8 cellular contexts compared by ENCODE assay signal in the genomic region with DNA sequence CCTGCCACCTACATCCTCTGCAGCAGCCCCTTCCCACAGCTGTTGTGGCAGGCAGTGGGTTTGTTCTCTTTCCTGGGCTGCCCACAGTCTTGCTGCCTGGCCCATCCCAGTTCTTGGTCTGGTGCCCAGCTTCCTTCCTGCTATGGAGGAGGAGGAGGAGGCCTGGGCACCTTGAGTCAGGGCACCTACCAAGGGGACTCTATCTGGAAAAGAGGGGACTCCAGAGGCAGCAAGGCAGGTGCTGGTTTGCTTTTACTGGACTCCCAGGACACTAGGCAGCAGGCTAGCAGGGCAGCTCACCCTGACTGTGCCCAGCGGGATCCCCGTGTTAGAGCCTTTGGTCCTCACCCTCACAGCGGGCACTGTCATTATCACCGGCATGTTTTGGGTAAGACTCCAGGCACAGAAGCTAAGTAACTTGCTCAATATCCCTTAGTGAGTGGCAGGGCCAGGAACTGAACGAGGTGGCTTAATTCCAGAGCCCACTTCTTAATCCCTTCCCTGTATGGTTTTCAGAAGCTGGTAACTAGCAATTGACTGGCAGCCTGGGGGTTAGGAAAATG.
DNase-seq lines count a peak whose midpoint lies in the region; ATAC-seq and TF ChIP-seq lines count a peak whose summit lies in the region.

No MANE protein-coding gene starts in this region.

- TF ChIP-seq CTCF in thyroid gland (IDR thresholded peaks at IDR 0.05): no peak

- H3K27me3 ChIP-seq in layer of hippocampus (ENCODE audit: control insufficient read depth, insufficient read depth, low read length) (no peaks in the 10 kb centered on the region), thyroid gland (no peaks in the 10 kb centered on the region)

- peak overlapping the region; percentile 72 for H3K4me3 Mint-ChIP-seq in activated CD8-positive, alpha-beta memory T cell treated with anti-CD3 and anti-CD28 coated beads, Interleukin-2, amount 10 ng/mL, durations not matched to agents 7 days and 5 days
- peak overlapping the region; percentile 79 for H3K4me3 Mint-ChIP-seq in activated naive CD8-positive, alpha-beta T cell treated with anti-CD3 and anti-CD28 coated beads, Interleukin-2, amount 10 ng/mL, durations not matched to agents 7 days and 5 days

- H3K4me3 ChIP-seq in thyroid gland (replicated peaks in 1 of 3): no peak overlapping the region

- H3K36me3 ChIP-seq in thyroid gland: no peaks in the 10 kb centered on the region

- WGBS in thyroid gland, 2 donors: 40 to 72% methylated on average over 1 to 5 of the region's 5 CpGs

- TF ChIP-seq POLR2A in thyroid gland (IDR thresholded peaks at IDR 0.05): no peak

- no peaks in the 10 kb centered on the region for H3K9me3 Mint-ChIP-seq in activated CD8-positive, alpha-beta memory T cell treated with anti-CD3 and anti-CD28 coated beads, Interleukin-2, amount 10 ng/mL, durations not matched to agents 7 days and 5 days (ENCODE audit: low read depth)
- H3K9me3 Mint-ChIP-seq in activated naive CD8-positive, alpha-beta T cell treated with anti-CD3 and anti-CD28 coated beads, Interleukin-2, amount 10 ng/mL, durations not matched to agents 7 days and 5 days: no peaks in the 10 kb centered on the region

- no peaks in the 10 kb centered on the region for H3K27me3 Mint-ChIP-seq in activated CD8-positive, alpha-beta memory T cell treated with anti-CD3 and anti-CD28 coated beads, Interleukin-2, amount 10 ng/mL, durations not matched to agents 7 days and 5 days
- no peaks in the 10 kb centered on the region for H3K27me3 Mint-ChIP-seq in activated naive CD8-positive, alpha-beta T cell treated with anti-CD3 and anti-CD28 coated beads, Interleukin-2, amount 10 ng/mL, durations not matched to agents 7 days and 5 days

- intact Hi-C loops in thyroid gland (cut with DNase I): loop anchor here (5.0 kb wide), 1 partner anchor 43 kb away; no protein-coding TSS in a partner anchor

- peak overlapping the region; percentile 100 for H3K27ac Mint-ChIP-seq in activated CD8-positive, alpha-beta memory T cell treated with anti-CD3 and anti-CD28 coated beads, Interleukin-2, amount 10 ng/mL, durations not matched to agents 7 days and 5 days
- H3K27ac Mint-ChIP-seq in activated naive CD8-positive, alpha-beta T cell treated with anti-CD3 and anti-CD28 coated beads, Interleukin-2, amount 10 ng/mL, durations not matched to agents 7 days and 5 days: peak overlapping the region; percentile 49

- POLR2A ChIA-PET in activated naive CD8-positive, alpha-beta T cell treated with anti-CD3 and anti-CD28 coated beads, Interleukin-2, amount 10 ng/mL, durations not matched to agents 7 days and 5 days (lab: Charles Lee): interaction anchor here (0.5 to 9.4 kb wide), 3 partner anchors 8 to 304 kb away, joined by 3 to 187 read pairs (median 5); no protein-coding TSS in a partner anchor

- CTCF ChIA-PET in activated CD8-positive, alpha-beta memory T cell treated with anti-CD3 and anti-CD28 coated beads, Interleukin-2, amount 10 ng/mL, durations not matched to agents 7 days and 5 days (lab: Charles Lee): interaction anchor here (1.4 to 12.8 kb wide), 3 partner anchors 12 to 55 kb away, joined by 5 to 210 read pairs (median 15); no protein-coding TSS in a partner anchor

- peaks cover 49% of the 10 kb centered on the region for H3K4me1 Mint-ChIP-seq in activated CD8-positive, alpha-beta memory T cell treated with anti-CD3 and anti-CD28 coated beads, Interleukin-2, amount 10 ng/mL, durations not matched to agents 7 days and 5 days
- H3K4me1 Mint-ChIP-seq in activated naive CD8-positive, alpha-beta T cell treated with anti-CD3 and anti-CD28 coated beads, Interleukin-2, amount 10 ng/mL, durations not matched to agents 7 days and 5 days: peaks cover 48% of the 10 kb centered on the region

- H3K27ac ChIP-seq in layer of hippocampus (ENCODE audit: low read depth, low read length) (peak overlapping the region; percentile 52), thyroid gland (peak overlapping the region; percentile 19 to 90 (median 76))

- peaks cover 17% of the 10 kb centered on the region for H3K36me3 Mint-ChIP-seq in activated CD8-positive, alpha-beta memory T cell treated with anti-CD3 and anti-CD28 coated beads, Interleukin-2, amount 10 ng/mL, durations not matched to agents 7 days and 5 days
- H3K36me3 Mint-ChIP-seq in activated naive CD8-positive, alpha-beta T cell treated with anti-CD3 and anti-CD28 coated beads, Interleukin-2, amount 10 ng/mL, durations not matched to agents 7 days and 5 days: peaks cover 13% of the 10 kb centered on the region

- peaks cover 33 to 60% of the 10 kb centered on the region in 2 donors for H3K4me1 ChIP-seq in thyroid gland

- H3K9me3 ChIP-seq in thyroid gland: no peaks in the 10 kb centered on the region

- DNase-seq in activated CD8-positive, alpha-beta memory T cell treated with anti-CD3 and anti-CD28 coated beads, Interleukin-2, amount 10 ng/mL, durations not matched to agents 7 days and 5 days: no peak
- no peak for DNase-seq in activated CD8-positive, alpha-beta memory T cell treated with anti-CD3 and anti-CD28 coated beads for 24 hours
- DNase-seq in activated naive CD8-positive, alpha-beta T cell treated with anti-CD3 and anti-CD28 coated beads, Interleukin-2, amount 10 ng/mL, durations not matched to agents 7 days and 5 days: no peak
- DNase-seq in thyroid gland (peak; percentile 65 to 66), G401 (ENCODE audit: low spot score) (no peak), GOT3 (lab: John Stamatoyannopoulos, UW) (no peak)

- in situ Hi-C loops in G401 (cut with HindIII; ENCODE audit: low sequenced_read_pairs): no loop called here

- no peak for ATAC-seq in activated CD8-positive, alpha-beta memory T cell treated with anti-CD3 and anti-CD28 coated beads, Interleukin-2, amount 10 ng/mL, durations not matched to agents 7 days and 5 days
- ATAC-seq in activated naive CD8-positive, alpha-beta T cell treated with anti-CD3 and anti-CD28 coated beads, Interleukin-2, amount 10 ng/mL, durations not matched to agents 7 days and 5 days (ENCODE audit: low read depth): no peak
- no peak for ATAC-seq in HG02588 (IDR thresholded peaks at IDR 0.05; ENCODE audit: unreplicated experiment)

Comparison
In these comparisons a context has a peak if more than half of its experiments do, and no peak if none do; other contexts are left out.
1. DNase-seq: peak in thyroid gland (2 of 2); none in activated CD8-positive, alpha-beta memory T cell treated with anti-CD3 and anti-CD28 coated beads, Interleukin-2, amount 10 ng/mL, durations not matched to agents 7 days and 5 days (single experiment), activated CD8-positive, alpha-beta memory T cell treated with anti-CD3 and anti-CD28 coated beads for 24 hours (single experiment), activated naive CD8-positive, alpha-beta T cell treated with anti-CD3 and anti-CD28 coated beads, Interleukin-2, amount 10 ng/mL, durations not matched to agents 7 days and 5 days (single experiment), G401 (single experiment) and GOT3 (single experiment).